In the genomic region with DNA sequence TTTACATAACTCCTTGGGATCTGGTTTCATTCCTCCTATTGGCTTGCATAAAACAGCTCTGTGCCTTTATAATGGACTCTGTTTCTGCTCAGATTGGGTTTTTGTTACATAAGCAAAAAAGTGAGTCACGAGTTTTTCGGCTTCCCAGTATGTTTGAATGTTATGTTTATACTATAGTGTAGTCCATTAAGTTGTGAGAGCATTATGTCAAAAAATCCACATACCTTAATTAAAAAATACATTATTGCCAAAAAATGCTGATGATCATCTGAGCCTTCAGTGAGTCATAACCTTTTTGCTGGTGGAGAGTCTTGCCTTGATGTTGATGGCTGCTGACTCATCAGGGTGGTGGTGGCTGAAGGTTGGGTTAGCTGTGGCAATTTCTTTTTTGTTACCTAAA, we compare ENCODE assay signal across 11 cellular contexts.
DNase-seq lines count a peak whose midpoint lies in the region; ATAC-seq, FAIRE-seq and TF ChIP-seq lines count a peak whose summit lies in the region.
"Had no signal": no experiment of that assay in that cellular context is flagged by ENCODE, and none has a peak within 500 bp of the region (broad histone marks: within the 10 kb centered on the region; RNA-seq: fewer than 3 reads in every experiment).

No MANE protein-coding gene starts in this region.

- H3K4me2 ChIP-seq in OCI-LY7 (ENCODE audit: low read length): no peak overlapping the region

- in situ Hi-C loops in ACHN (cut with HindIII; ENCODE audit: low pct_ligation_motif_present, low pct_unique_long_range_greater_than_20kb, low sequenced_read_pairs): no loop called here

- intact Hi-C loops in OCI-LY7 (cut with micrococcal nuclease; ENCODE audit: unreplicated experiment): no loop called here

- H4K20me1 ChIP-seq in OCI-LY7 (ENCODE audit: insufficient read depth, low read length): no peaks in the 10 kb centered on the region

- H3K4me3 ChIP-seq in foreskin fibroblast (ENCODE audit: low read depth in 1 of 2, low read length in 2 of 2) (no peak overlapping the region), OCI-LY7 (ENCODE audit: low read depth, low read length, poor library complexity, severe bottlenecking) (no peak overlapping the region)

- BruUV-seq in OCI-LY7 (replicated peaks; lab: Mats Ljungman, UMichigan): no TSS peak

- no peaks in the 10 kb centered on the region for H3K79me2 ChIP-seq in OCI-LY7 (ENCODE audit: insufficient read depth, low read depth, low read length)

- POLR2A ChIA-PET in OCI-LY7 (lab: Charles Lee): interaction anchor here (2.1 kb wide), 1 partner anchor 12 kb away, joined by 6 read pairs; no protein-coding TSS in a partner anchor

- H2AFZ ChIP-seq in OCI-LY7 (ENCODE audit: low read length): no peak overlapping the region

- DNase-seq in ACHN: peak; percentile 10
- DNase-seq in H54 (ENCODE audit: insufficient read length, low spot score): peak; percentile 19
- peak; percentile 72 to 88 for DNase-seq in foreskin fibroblast
- DNase-seq in OCI-LY7 (ENCODE audit: low spot score): no peak
- DNase-seq: naive B cell, NCI-H748 treated with DMSO at 0.1 percent for 48 hours had no signal

- TF ChIP-seq POLR2A in H54 (IDR thresholded peaks at IDR 0.05; ENCODE audit: low read depth, low read length): no peak

- H3K4me1 ChIP-seq in OCI-LY7 (ENCODE audit: insufficient read depth, low read length, poor library complexity, severe bottlenecking): no peaks in the 10 kb centered on the region

- H3K27ac ChIP-seq in OCI-LY7 (ENCODE audit: low read depth, low read length, poor library complexity, severe bottlenecking): no peak overlapping the region

- no peaks in the 10 kb centered on the region for H3K9me3 ChIP-seq in OCI-LY7 (ENCODE audit: low read length)

- no peaks in the 10 kb centered on the region for H3K36me3 ChIP-seq in OCI-LY7 (ENCODE audit: insufficient read depth, low read length)

- TF ChIP-seq CTCF in foreskin fibroblast (IDR thresholded peaks at IDR 0.05; ENCODE audit: low read depth, low read length) (no peak), OCI-LY7 (conservative IDR thresholded peaks at IDR 0.05; ENCODE audit: low read length) (no peak)

- peak; percentile 96 for FAIRE-seq in H54 (lab: Jason Lieb, UNC)

- CTCF ChIA-PET in OCI-LY7 (lab: Charles Lee; ENCODE audit: unreplicated experiment): no interaction called here

- no peaks in the 10 kb centered on the region for H3K9me2 ChIP-seq in OCI-LY7 (ENCODE audit: insufficient read depth, low read length)

- ATAC-seq in SK-N-SH treated with all-trans-retinoic acid at 6 μM for 48 hours (peak; percentile 93), HG02571 (IDR thresholded peaks at IDR 0.05; ENCODE audit: unreplicated experiment) (no peak), HG03097 (IDR thresholded peaks at IDR 0.05; ENCODE audit: low FRiP score, unreplicated experiment) (no peak), HG02970 (IDR thresholded peaks at IDR 0.05; ENCODE audit: low FRiP score, unreplicated experiment) (no peak)
- ATAC-seq: activated T-cell treated with anti-CD3 and anti-CD28 coated beads, Interleukin-2, amount 50 U/mL, for 72 hours had no signal

TF ChIP-seq in SK-N-SH treated with all-trans-retinoic acid at 6 μM for 48 hours, 23 proteins besides CTCF, POLR2A, EP300 and RAD21:
- TF ChIP-seq PPARA (CRISPR knock-in tag; IDR thresholded peaks at IDR 0.05; ENCODE audit: borderline replicate concordance) (no peak), ISL1 (CRISPR knock-in tag; IDR thresholded peaks at IDR 0.05) (peak; percentile 82), ZC3H10 (CRISPR knock-in tag; IDR thresholded peaks at IDR 0.05) (no peak), TCF4 (CRISPR knock-in tag; IDR thresholded peaks at IDR 0.05; ENCODE audit: borderline replicate concordance) (no peak), CSDC2 (CRISPR knock-in tag; IDR thresholded peaks at IDR 0.05) (no peak), ZFP3 (CRISPR knock-in tag; IDR thresholded peaks at IDR 0.05) (no peak)
- TF ChIP-seq, protein P1, sequence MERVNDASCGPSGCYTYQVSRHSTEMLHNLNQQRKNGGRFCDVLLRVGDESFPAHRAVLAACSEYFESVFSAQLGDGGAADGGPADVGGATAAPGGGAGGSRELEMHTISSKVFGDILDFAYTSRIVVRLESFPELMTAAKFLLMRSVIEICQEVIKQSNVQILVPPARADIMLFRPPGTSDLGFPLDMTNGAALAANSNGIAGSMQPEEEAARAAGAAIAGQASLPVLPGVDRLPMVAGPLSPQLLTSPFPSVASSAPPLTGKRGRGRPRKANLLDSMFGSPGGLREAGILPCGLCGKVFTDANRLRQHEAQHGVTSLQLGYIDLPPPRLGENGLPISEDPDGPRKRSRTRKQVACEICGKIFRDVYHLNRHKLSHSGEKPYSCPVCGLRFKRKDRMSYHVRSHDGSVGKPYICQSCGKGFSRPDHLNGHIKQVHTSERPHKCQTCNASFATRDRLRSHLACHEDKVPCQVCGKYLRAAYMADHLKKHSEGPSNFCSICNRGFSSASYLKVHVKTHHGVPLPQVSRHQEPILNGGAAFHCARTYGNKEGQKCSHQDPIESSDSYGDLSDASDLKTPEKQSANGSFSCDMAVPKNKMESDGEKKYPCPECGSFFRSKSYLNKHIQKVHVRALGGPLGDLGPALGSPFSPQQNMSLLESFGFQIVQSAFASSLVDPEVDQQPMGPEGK (CRISPR knock-in tag; IDR thresholded peaks at IDR 0.05; ENCODE audit: borderline replicate concordance): no peak
- TF ChIP-seq, protein P2, sequence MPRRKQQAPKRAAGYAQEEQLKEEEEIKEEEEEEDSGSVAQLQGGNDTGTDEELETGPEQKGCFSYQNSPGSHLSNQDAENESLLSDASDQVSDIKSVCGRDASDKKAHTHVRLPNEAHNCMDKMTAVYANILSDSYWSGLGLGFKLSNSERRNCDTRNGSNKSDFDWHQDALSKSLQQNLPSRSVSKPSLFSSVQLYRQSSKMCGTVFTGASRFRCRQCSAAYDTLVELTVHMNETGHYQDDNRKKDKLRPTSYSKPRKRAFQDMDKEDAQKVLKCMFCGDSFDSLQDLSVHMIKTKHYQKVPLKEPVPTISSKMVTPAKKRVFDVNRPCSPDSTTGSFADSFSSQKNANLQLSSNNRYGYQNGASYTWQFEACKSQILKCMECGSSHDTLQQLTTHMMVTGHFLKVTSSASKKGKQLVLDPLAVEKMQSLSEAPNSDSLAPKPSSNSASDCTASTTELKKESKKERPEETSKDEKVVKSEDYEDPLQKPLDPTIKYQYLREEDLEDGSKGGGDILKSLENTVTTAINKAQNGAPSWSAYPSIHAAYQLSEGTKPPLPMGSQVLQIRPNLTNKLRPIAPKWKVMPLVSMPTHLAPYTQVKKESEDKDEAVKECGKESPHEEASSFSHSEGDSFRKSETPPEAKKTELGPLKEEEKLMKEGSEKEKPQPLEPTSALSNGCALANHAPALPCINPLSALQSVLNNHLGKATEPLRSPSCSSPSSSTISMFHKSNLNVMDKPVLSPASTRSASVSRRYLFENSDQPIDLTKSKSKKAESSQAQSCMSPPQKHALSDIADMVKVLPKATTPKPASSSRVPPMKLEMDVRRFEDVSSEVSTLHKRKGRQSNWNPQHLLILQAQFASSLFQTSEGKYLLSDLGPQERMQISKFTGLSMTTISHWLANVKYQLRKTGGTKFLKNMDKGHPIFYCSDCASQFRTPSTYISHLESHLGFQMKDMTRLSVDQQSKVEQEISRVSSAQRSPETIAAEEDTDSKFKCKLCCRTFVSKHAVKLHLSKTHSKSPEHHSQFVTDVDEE (CRISPR knock-in tag; IDR thresholded peaks at IDR 0.05): no peak
